Comparison of ENCODE assay signal across 25 cellular contexts in genomic region chr3:72263223-72264015, GRCh38.
"Had no signal": no experiment of that assay in that cellular context is flagged by ENCODE, and none has a peak within 500 bp of the region (broad histone marks: within the 10 kb centered on the region; RNA-seq: fewer than 3 reads in every experiment).

No MANE protein-coding gene starts in this region.

- H3K27ac Mint-ChIP-seq: memory B cell; mesothelial cell of epicardium; naive B cell; natural killer cell treated with Interleukin-12 subunit alpha and Interleukin-12 subunit beta and Interleukin-15 and Interleukin-18, amount 100 ng/mL, for 72 hours; neural progenitor cell; progenitor cell of endocrine pancreas; type B pancreatic cell had no signal

- DNase-seq: dorsolateral prefrontal cortex; effector CD4-positive, alpha-beta T cell; foreskin keratinocyte; heart left ventricle; kidney; mucosa of descending colon; naive B cell; right lobe of liver; small intestine; stimulated activated CD4-positive, alpha-beta T cell treated with anti-CD3 and anti-CD28 coated beads, Interleukin-15, amount 100 ng/mL, for 24 hours; stimulated activated CD4-positive, alpha-beta T cell treated with anti-CD3 and anti-CD28 coated beads, Interleukin-4, amount 100 ng/mL, for 1 hour; stimulated activated CD8-positive, alpha-beta memory T cell treated with anti-CD3 and anti-CD28 coated beads, Interleukin-4, amount 100 ng/mL, for 48 hours; stimulated activated naive CD4-positive, alpha-beta T cell; stomach; tibial artery had no signal

- ATAC-seq: foreskin keratinocyte; gastroesophageal sphincter; heart left ventricle; mucosa of descending colon; natural killer cell treated with Interleukin-12 subunit alpha and Interleukin-12 subunit beta and Interleukin-15 and Interleukin-18, amount 100 ng/mL, for 72 hours had no signal

- H3K79me2 ChIP-seq: hepatocyte, parathyroid adenoma had no signal

- H2AFZ ChIP-seq: hepatocyte, neural progenitor cell, parathyroid adenoma had no signal

- H3K36me3 Mint-ChIP-seq: memory B cell; mesothelial cell of epicardium; natural killer cell treated with Interleukin-12 subunit alpha and Interleukin-12 subunit beta and Interleukin-15 and Interleukin-18, amount 100 ng/mL, for 72 hours; neural progenitor cell; type B pancreatic cell had no signal

- H3K4me3 Mint-ChIP-seq: memory B cell; mesothelial cell of epicardium; naive B cell; natural killer cell treated with Interleukin-12 subunit alpha and Interleukin-12 subunit beta and Interleukin-15 and Interleukin-18, amount 100 ng/mL, for 72 hours; neural progenitor cell; type B pancreatic cell had no signal

- H3K9ac ChIP-seq: neural progenitor cell, parathyroid adenoma had no signal

- H3K4me2 ChIP-seq: hepatocyte, neural progenitor cell had no signal

- H3K9me3 ChIP-seq: gastroesophageal sphincter, heart left ventricle, mucosa of descending colon, right lobe of liver, stomach, tibial artery had no signal

- H3K27ac ChIP-seq: foreskin keratinocyte, gastroesophageal sphincter, heart left ventricle, hepatocyte, neural progenitor cell, parathyroid adenoma, right lobe of liver, stomach, tibial artery had no signal

- H3K4me1 ChIP-seq: foreskin keratinocyte, parathyroid adenoma had no signal

- H3K27me3 ChIP-seq: dorsolateral prefrontal cortex, gastroesophageal sphincter, heart left ventricle, hepatocyte, neural progenitor cell, right lobe of liver, stomach, tibial artery had no signal

- H3K9me3 Mint-ChIP-seq: memory B cell; mesothelial cell of epicardium; natural killer cell treated with Interleukin-12 subunit alpha and Interleukin-12 subunit beta and Interleukin-15 and Interleukin-18, amount 100 ng/mL, for 72 hours; neural progenitor cell had no signal

- H3K36me3 ChIP-seq: gastroesophageal sphincter, heart left ventricle, neural progenitor cell, right lobe of liver, stomach, tibial artery had no signal

- H3K4me3 ChIP-seq: dorsolateral prefrontal cortex, gastroesophageal sphincter, heart left ventricle, hepatocyte, lung, mucosa of descending colon, neural progenitor cell, right lobe of liver, stomach, tibial artery had no signal
